Comparison of ENCODE assay signal across 1 cellular context in genomic region chr18:62183578-62184195, GRCh38.
A peak's percentile ranks its signal among the peaks of the same experiment; 100 is the strongest.
TF ChIP-seq lines count a peak whose summit lies in the region.

No MANE protein-coding gene starts in this region.

TF ChIP-seq in K562, 482 proteins besides CTCF, POLR2A, EP300 and RAD21 (continued from another document):
- TF ChIP-seq ARID3A (IDR thresholded peaks at IDR 0.05; ENCODE audit: borderline replicate concordance, low read depth, low read length) (peak; percentile 42; the same call in 1 of the 2 replicates), ZNF384 (IDR thresholded peaks at IDR 0.05; ENCODE audit: low read depth, low read length) (peak; percentile 84), CEBPG (CRISPR knock-in tag; IDR thresholded peaks at IDR 0.05) (no peak), CEBPG (tag; conservative IDR thresholded peaks at IDR 0.05 in 1 of 2, IDR thresholded peaks at IDR 0.05 in 1 of 2) (0 out of 4 replicates have a peak, but pooled peaks of 1 of the 2 experiments have one; percentile 19), SIX5 (IDR thresholded peaks at IDR 0.05; ENCODE audit: borderline replicate concordance in 1 of 2, insufficient read depth in 1 of 2, low read depth in 1 of 2, low read length in 2 of 2) (no peak), PRMT5 (CRISPR knock-in tag; IDR thresholded peaks at IDR 0.05) (no peak), DEAF1 (CRISPR knock-in tag; IDR thresholded peaks at IDR 0.05) (peak; percentile 66), NR2C2 (CRISPR knock-in tag; IDR thresholded peaks at IDR 0.05) (no peak), NR2C2 (tag; IDR thresholded peaks at IDR 0.05) (no peak), ZNF133 (CRISPR knock-in tag; IDR thresholded peaks at IDR 0.05) (no peak), KLF16 (IDR thresholded peaks at IDR 0.05) (peak; percentile 55; the same call in 1 of the 2 replicates)
